Comparison of ENCODE assay signal across 8 cellular contexts in the genomic region with DNA sequence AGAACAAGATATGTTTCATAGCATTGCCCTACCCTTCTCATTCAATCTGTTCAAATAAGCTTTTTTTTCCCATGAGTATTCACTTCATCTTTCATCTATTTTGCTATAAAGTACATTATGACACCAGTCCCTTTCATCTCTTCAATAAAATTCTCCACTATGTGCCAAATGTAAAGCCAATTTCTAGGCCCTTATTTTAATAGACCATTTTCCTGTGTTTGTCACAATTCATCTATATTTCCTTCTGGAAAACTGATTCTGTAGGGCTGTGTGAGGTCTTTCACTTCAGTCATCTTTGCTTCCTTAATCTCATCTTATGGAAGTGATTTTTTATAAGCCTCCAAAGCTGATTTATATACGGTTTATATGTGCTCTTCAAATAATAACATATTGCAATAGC.
"Had no signal": no experiment of that assay in that cellular context is flagged by ENCODE, and none has a peak within 500 bp of the region (broad histone marks: within the 10 kb centered on the region; RNA-seq: fewer than 3 reads in every experiment).

No MANE protein-coding gene starts in this region.

- H3K4me3 ChIP-seq: GM12878 had no signal

- FAIRE-seq: G401.6, GM12878, GM12891, GM12892, GM18507, GM19239 had no signal

- DNase-seq: GDM1, GF-D8 had no signal
